15 cellular contexts compared by ENCODE assay signal in genomic region chr5:9405196-9405754, GRCh38.
A peak's percentile ranks its signal among the peaks of the same experiment; 100 is the strongest.
DNase-seq lines count a peak whose midpoint lies in the region; ATAC-seq and TF ChIP-seq lines count a peak whose summit lies in the region.
"Had no signal": no experiment of that assay in that cellular context is flagged by ENCODE, and none has a peak within 500 bp of the region (broad histone marks: within the 10 kb centered on the region; RNA-seq: fewer than 3 reads in every experiment).

No MANE protein-coding gene starts in this region.

- H3K36me3 Mint-ChIP-seq in nephron (ENCODE audit: low read depth) (no peaks in the 10 kb centered on the region), Calu3 (ENCODE audit: insufficient read depth, unreplicated experiment) (no peaks in the 10 kb centered on the region)
- H3K36me3 Mint-ChIP-seq: natural killer cell treated with Interleukin-12 subunit alpha and Interleukin-12 subunit beta and Interleukin-15 and Interleukin-18, amount 100 ng/mL, for 72 hours had no signal

- H3K27me3 Mint-ChIP-seq in nephron (ENCODE audit: low read depth) (no peaks in the 10 kb centered on the region), Calu3 (ENCODE audit: unreplicated experiment) (no peaks in the 10 kb centered on the region)
- H3K27me3 Mint-ChIP-seq: activated CD8-positive, alpha-beta T cell treated with anti-CD3 and anti-CD28 coated beads for 36 hours; natural killer cell treated with Interleukin-12 subunit alpha and Interleukin-12 subunit beta and Interleukin-15 and Interleukin-18, amount 100 ng/mL, for 72 hours had no signal

- H3K27ac Mint-ChIP-seq in nephron (peak overlapping the region; percentile 18 to 60 (median 60)), Calu3 (ENCODE audit: unreplicated experiment) (no peak overlapping the region)
- H3K27ac Mint-ChIP-seq: activated CD8-positive, alpha-beta T cell treated with anti-CD3 and anti-CD28 coated beads for 36 hours; natural killer cell treated with Interleukin-12 subunit alpha and Interleukin-12 subunit beta and Interleukin-15 and Interleukin-18, amount 100 ng/mL, for 72 hours had no signal

- H3K4me1 Mint-ChIP-seq in nephron (peaks cover under 1% of the 10 kb centered on the region), Calu3 (ENCODE audit: low read depth, unreplicated experiment) (no peaks in the 10 kb centered on the region)

- intact Hi-C loops in Calu3 (cut with micrococcal nuclease; ENCODE audit: unreplicated experiment), result no loop called here

- no TSS peak for BruUV-seq in Calu3 (replicated peaks; lab: Mats Ljungman, UMichigan)

- CTCF ChIA-PET in Calu3 (lab: Charles Lee), result no interaction called here

- H3K4me3 Mint-ChIP-seq in nephron (no peak overlapping the region), Calu3 (ENCODE audit: low read depth, unreplicated experiment) (no peak overlapping the region)
- H3K4me3 Mint-ChIP-seq: activated CD8-positive, alpha-beta T cell treated with anti-CD3 and anti-CD28 coated beads for 36 hours; natural killer cell treated with Interleukin-12 subunit alpha and Interleukin-12 subunit beta and Interleukin-15 and Interleukin-18, amount 100 ng/mL, for 72 hours had no signal

- no peak for DNase-seq in activated CD8-positive, alpha-beta memory T cell treated with anti-CD3 and anti-CD28 coated beads, Interleukin-2, amount 50 U/mL, for 4 hours
- DNase-seq in stimulated activated CD4-positive, alpha-beta T cell treated with anti-CD3 and anti-CD28 coated beads, Interleukin-4, amount 100 ng/mL, for 4 hours, result no peak
- no peak for DNase-seq in Calu3
- DNase-seq: activated CD8-positive, alpha-beta T cell treated with anti-CD3 and anti-CD28 coated beads for 36 hours; activated effector memory CD4-positive, alpha-beta T cell treated with anti-CD3 and anti-CD28 coated beads, Interleukin-2, amount 50 U/mL, for 16 hours; DMS53; mammary epithelial cell; NCI-H1930; NCI-H524 treated with DMSO at 0.1 percent for 48 hours had no signal

- H3K9me3 Mint-ChIP-seq in nephron (no peaks in the 10 kb centered on the region), Calu3 (ENCODE audit: low read depth, unreplicated experiment) (peaks cover 15% of the 10 kb centered on the region)

- peak; percentile 90 for ATAC-seq in GM18870 (IDR thresholded peaks at IDR 0.05; ENCODE audit: unreplicated experiment)
- peak; percentile 73 for ATAC-seq in GM21576 (IDR thresholded peaks at IDR 0.05; ENCODE audit: unreplicated experiment)
- peak; percentile 65 for ATAC-seq in HG03095 (IDR thresholded peaks at IDR 0.05; ENCODE audit: unreplicated experiment)
- ATAC-seq: activated CD8-positive, alpha-beta T cell treated with anti-CD3 and anti-CD28 coated beads for 36 hours; natural killer cell treated with Interleukin-12 subunit alpha and Interleukin-12 subunit beta and Interleukin-15 and Interleukin-18, amount 100 ng/mL, for 72 hours; SK-N-SH treated with all-trans-retinoic acid at 6 μM for 48 hours had no signal

- TF ChIP-seq CTCF in nephron (IDR thresholded peaks at IDR 0.05; ENCODE audit: unreplicated experiment in 3 of 3), result no peak
- no peak for TF ChIP-seq CTCF in Calu3 (IDR thresholded peaks at IDR 0.05; ENCODE audit: unreplicated experiment)
